20 cellular contexts compared by ENCODE assay signal in the genomic region with DNA sequence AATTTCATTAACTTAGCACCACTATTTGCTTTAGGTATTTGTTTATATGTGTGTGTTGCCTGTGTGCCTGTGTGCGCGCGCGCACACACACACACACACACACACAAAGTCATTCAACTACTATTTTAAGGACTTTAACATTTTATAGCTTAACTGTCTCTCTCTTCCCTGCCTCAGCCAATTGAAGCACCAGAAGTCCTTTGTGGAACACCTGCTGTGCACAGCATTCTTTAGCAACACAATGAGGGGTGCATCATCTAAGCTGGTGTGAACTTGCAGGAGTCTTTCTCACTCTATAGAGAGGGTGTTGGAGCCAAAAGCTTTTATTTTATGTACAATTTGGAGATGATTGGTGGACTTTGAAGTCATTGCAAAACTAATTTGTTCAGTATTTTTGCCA. TPM values are rescaled to one million over a fixed set of nuclear protein-coding genes. Genes with fewer than 3 reads are reported as not detected.
"Had no signal": no experiment of that assay in that cellular context is flagged by ENCODE, and none has a peak within 500 bp of the region (broad histone marks: within the 10 kb centered on the region; RNA-seq: fewer than 3 reads in every experiment).

No MANE protein-coding gene starts in this region.

- ATAC-seq: activated CD8-positive, alpha-beta T cell treated with anti-CD3 and anti-CD28 coated beads for 36 hours; left lung; naive thymus-derived CD8-positive, alpha-beta T cell; sciatic nerve; stimulated activated effector memory CD8-positive, alpha-beta T cell treated with anti-CD3 and anti-CD28 coated beads, Interleukin-12 subunit alpha, Interleukin-12 subunit beta, amount 100 ng/mL, for 72 hours; T-cell had no signal

- H3K27ac ChIP-seq: dorsolateral prefrontal cortex, left lung, stomach had no signal

- H3K9me3 ChIP-seq: left lung, stomach had no signal

- DNase-seq: activated CD4-positive, alpha-beta T cell treated with anti-CD3 and anti-CD28 coated beads, Interleukin-2, amount 10 ng/mL, durations not matched to agents 24 days and 14 days; activated CD4-positive, CD25-positive, alpha-beta regulatory T cell; activated CD8-positive, alpha-beta T cell treated with anti-CD3 and anti-CD28 coated beads for 36 hours; activated naive CD4-positive, alpha-beta T cell treated with Interleukin-2 at 50 U/mL for 16 hours; activated naive CD8-positive, alpha-beta T cell treated with anti-CD3 and anti-CD28 coated beads, Interleukin-2, amount 10 ng/mL, durations not matched to agents 7 days and 5 days; activated T-cell treated with anti-CD3 and anti-CD28 coated beads, Interleukin-2, amount 50 U/mL, for 24 hours; amygdala; dorsolateral prefrontal cortex; left lung; naive thymus-derived CD8-positive, alpha-beta T cell; nucleus accumbens; stimulated activated CD4-positive, alpha-beta T cell treated with anti-CD3 and anti-CD28 coated beads, Interleukin-4, amount 100 ng/mL, for 24 hours; stomach; T-cell had no signal

- H3K27me3 ChIP-seq: dorsolateral prefrontal cortex, left lung, stomach had no signal

- FAIRE-seq: colon, frontal cortex, keratinocyte had no signal

- H3K36me3 ChIP-seq: left lung, stomach had no signal

- H3K4me2 ChIP-seq: smooth muscle cell had no signal

- H3K4me3 ChIP-seq: dorsolateral prefrontal cortex, left lung, smooth muscle cell, stomach had no signal

- H3K4me1 ChIP-seq: left lung, stomach had no signal

RNA-seq across cellular contexts. Expression of a gene that starts 31.3 kb away (rescaled TPM):
- total RNA-seq: activated CD8-positive, alpha-beta T cell treated with anti-CD3 and anti-CD28 coated beads for 36 hours; activated naive CD8-positive, alpha-beta T cell treated with anti-CD3 and anti-CD28 coated beads, Interleukin-2, amount 10 ng/mL, durations not matched to agents 7 days and 5 days; naive thymus-derived CD8-positive, alpha-beta T cell had no signal
- polyA plus RNA-seq: naive thymus-derived CD8-positive, alpha-beta T cell had no signal
